In genomic region chr20:46434597-46434996, GRCh38 we compare ENCODE assay signal across 18 cellular contexts.
"Had no signal": no experiment of that assay in that cellular context is flagged by ENCODE, and none has a peak within 500 bp of the region (broad histone marks: within the 10 kb centered on the region; RNA-seq: fewer than 3 reads in every experiment).

No MANE protein-coding gene starts in this region.

- ATAC-seq: activated CD8-positive, alpha-beta memory T cell treated with anti-CD3 and anti-CD28 coated beads, Interleukin-2, amount 10 ng/mL, durations not matched to agents 7 days and 5 days; activated naive CD8-positive, alpha-beta T cell treated with anti-CD3 and anti-CD28 coated beads, Interleukin-2, amount 50 U/mL, for 24 hours; body of pancreas; WTC11 had no signal

- H3K27me3 ChIP-seq: ascending aorta, SJCRH30 had no signal

- H3K4me3 ChIP-seq: ascending aorta, body of pancreas, SJCRH30 had no signal

- H3K36me3 ChIP-seq: ascending aorta, SJCRH30 had no signal

- DNase-seq: activated CD4-positive, alpha-beta T cell treated with anti-CD3 and anti-CD28 coated beads, Interleukin-2, amount 10 ng/mL, durations not matched to agents 24 days and 14 days; activated CD4-positive, alpha-beta T cell treated with anti-CD3 and anti-CD28 coated beads, Interleukin-2, amount 50 U/mL, for 48 hours; activated CD4-positive, CD25-positive, alpha-beta regulatory T cell treated with anti-CD3 and anti-CD28 coated beads, Interleukin-2, amount 50 U/mL, for 72 hours; activated CD8-positive, alpha-beta memory T cell treated with anti-CD3 and anti-CD28 coated beads, Interleukin-2, amount 10 ng/mL, durations not matched to agents 7 days and 5 days; activated effector memory CD4-positive, alpha-beta T cell treated with Interleukin-2 at 50 U/mL for 16 hours; activated naive CD4-positive, alpha-beta T cell; activated naive CD8-positive, alpha-beta T cell treated with anti-CD3 and anti-CD28 coated beads, Interleukin-2, amount 50 U/mL, for 24 hours; activated T-cell treated with anti-CD3 and anti-CD28 coated beads, Interleukin-2, amount 50 U/mL, for 24 hours; amniotic stem cell; body of pancreas; NCI-H1092; NCI-H1417; NCI-H2029 treated with DMSO at 0.1 percent for 48 hours; NCI-H748 treated with DMSO at 0.1 percent for 48 hours; Right ventricle myocardium superior; SJCRH30 had no signal
